ENCODE assay signal across 18 cellular contexts in the genomic region with DNA sequence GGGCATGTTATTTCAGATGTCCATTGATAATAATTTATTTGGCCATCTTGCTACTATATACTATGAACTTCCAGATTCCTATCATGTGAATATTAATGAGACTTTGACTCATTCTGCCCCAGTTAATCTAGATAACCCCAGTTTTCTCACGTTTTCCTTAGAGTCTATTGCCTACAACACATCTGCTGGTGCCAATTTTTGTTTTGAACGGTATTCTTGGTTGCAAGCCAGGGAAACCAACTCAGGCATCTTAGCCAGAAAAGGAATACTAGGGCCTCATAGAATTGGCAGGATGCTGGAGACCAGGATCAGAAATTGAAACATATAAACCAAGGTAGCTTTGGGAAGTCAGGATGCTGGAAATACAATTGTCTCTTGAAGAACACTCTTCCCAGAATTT. TPM values are rescaled to one million over a fixed set of nuclear protein-coding genes. Genes with fewer than 3 reads are reported as not detected.
A peak's percentile ranks its signal among the peaks of the same experiment; 100 is the strongest.
DNase-seq lines count a peak whose midpoint lies in the region; ATAC-seq and TF ChIP-seq lines count a peak whose summit lies in the region.
"Had no signal": no experiment of that assay in that cellular context is flagged by ENCODE, and none has a peak within 500 bp of the region (broad histone marks: within the 10 kb centered on the region; RNA-seq: fewer than 3 reads in every experiment).

No MANE protein-coding gene starts in this region.

- POLR2A ChIA-PET in activated CD8-positive, alpha-beta T cell treated with anti-CD3 and anti-CD28 coated beads for 36 hours (lab: Charles Lee), result no interaction called here
- POLR2A ChIA-PET in activated CD4-positive, alpha-beta T cell treated with anti-CD3 and anti-CD28 coated beads, Interleukin-2, amount 10 ng/mL, durations not matched to agents 7 days and 5 days (lab: Charles Lee), result no interaction called here

- intact Hi-C loops in activated CD8-positive, alpha-beta T cell treated with anti-CD3 and anti-CD28 coated beads for 36 hours (cut with micrococcal nuclease), result no loop called here

- TF ChIP-seq CTCF in retinal pigment epithelial cell (conservative IDR thresholded peaks at IDR 0.05; ENCODE audit: low read depth, low read length), result no peak
- no peak for TF ChIP-seq CTCF in activated CD8-positive, alpha-beta T cell treated with anti-CD3 and anti-CD28 coated beads for 36 hours (IDR thresholded peaks at IDR 0.05)

- H3K9me3 Mint-ChIP-seq in activated CD8-positive, alpha-beta T cell treated with anti-CD3 and anti-CD28 coated beads for 36 hours, result peaks cover 18% of the 10 kb centered on the region
- H3K9me3 Mint-ChIP-seq in activated CD4-positive, alpha-beta T cell treated with anti-CD3 and anti-CD28 coated beads, Interleukin-2, amount 10 ng/mL, durations not matched to agents 7 days and 5 days, result peaks cover 18% of the 10 kb centered on the region

- CTCF ChIA-PET in activated CD8-positive, alpha-beta T cell treated with anti-CD3 and anti-CD28 coated beads for 36 hours (lab: Charles Lee), result no interaction called here
- CTCF ChIA-PET in activated CD4-positive, alpha-beta T cell treated with anti-CD3 and anti-CD28 coated beads, Interleukin-2, amount 10 ng/mL, durations not matched to agents 7 days and 5 days (lab: Charles Lee), result no interaction called here

- no peak overlapping the region for H3K4me3 Mint-ChIP-seq in activated CD8-positive, alpha-beta T cell treated with anti-CD3 and anti-CD28 coated beads for 36 hours
- H3K4me3 Mint-ChIP-seq in activated CD4-positive, alpha-beta T cell treated with anti-CD3 and anti-CD28 coated beads, Interleukin-2, amount 10 ng/mL, durations not matched to agents 7 days and 5 days, result no peak overlapping the region
- H3K4me3 Mint-ChIP-seq: CD4-positive, alpha-beta T cell; H9; IgD-negative memory B cell had no signal

- no peak for ATAC-seq in activated CD8-positive, alpha-beta T cell treated with anti-CD3 and anti-CD28 coated beads for 36 hours
- no peak for ATAC-seq in HG02852 (IDR thresholded peaks at IDR 0.05; ENCODE audit: unreplicated experiment)
- ATAC-seq: HepG2 had no signal

- H3K27ac Mint-ChIP-seq in activated CD8-positive, alpha-beta T cell treated with anti-CD3 and anti-CD28 coated beads for 36 hours, result no peak overlapping the region
- no peak overlapping the region for H3K27ac Mint-ChIP-seq in activated CD4-positive, alpha-beta T cell treated with anti-CD3 and anti-CD28 coated beads, Interleukin-2, amount 10 ng/mL, durations not matched to agents 7 days and 5 days
- H3K27ac Mint-ChIP-seq: CD4-positive, alpha-beta T cell; H9; IgD-negative memory B cell had no signal

- no peak overlapping the region for H3K4me3 ChIP-seq in retinal pigment epithelial cell (ENCODE audit: low read length)

- H3K36me3 Mint-ChIP-seq in activated CD8-positive, alpha-beta T cell treated with anti-CD3 and anti-CD28 coated beads for 36 hours (ENCODE audit: low read depth), result no peaks in the 10 kb centered on the region
- H3K36me3 Mint-ChIP-seq in activated CD4-positive, alpha-beta T cell treated with anti-CD3 and anti-CD28 coated beads, Interleukin-2, amount 10 ng/mL, durations not matched to agents 7 days and 5 days (ENCODE audit: low read depth), result no peaks in the 10 kb centered on the region
- H3K36me3 Mint-ChIP-seq: IgD-negative memory B cell had no signal

- H3K27me3 Mint-ChIP-seq in activated CD8-positive, alpha-beta T cell treated with anti-CD3 and anti-CD28 coated beads for 36 hours, result peaks cover 4% of the 10 kb centered on the region
- no peaks in the 10 kb centered on the region for H3K27me3 Mint-ChIP-seq in activated CD4-positive, alpha-beta T cell treated with anti-CD3 and anti-CD28 coated beads, Interleukin-2, amount 10 ng/mL, durations not matched to agents 7 days and 5 days
- H3K27me3 Mint-ChIP-seq: IgD-negative memory B cell had no signal

- DNase-seq in GM04503 (ENCODE audit: low read depth), result peak; percentile 16
- DNase-seq in NCI-H446 treated with DMSO at 0.1 percent for 48 hours (lab: John Stamatoyannopoulos, UW), result peak; percentile 13
- DNase-seq in retinal pigment epithelial cell (ENCODE audit: low read depth), result peak; percentile 26
- DNase-seq in activated CD8-positive, alpha-beta T cell treated with anti-CD3 and anti-CD28 coated beads for 36 hours, result no peak
- no peak for DNase-seq in RPMI8226
- no peak for DNase-seq in activated CD4-positive, alpha-beta T cell treated with anti-CD3 and anti-CD28 coated beads, Interleukin-2, amount 10 ng/mL, durations not matched to agents 7 days and 5 days
- DNase-seq: ACHN; AML-193; CD4-positive, alpha-beta T cell; DMS153; DMS79; H9; KBM-7 had no signal

- no peaks in the 10 kb centered on the region for H3K4me1 Mint-ChIP-seq in activated CD8-positive, alpha-beta T cell treated with anti-CD3 and anti-CD28 coated beads for 36 hours (ENCODE audit: low read depth)
- H3K4me1 Mint-ChIP-seq in activated CD4-positive, alpha-beta T cell treated with anti-CD3 and anti-CD28 coated beads, Interleukin-2, amount 10 ng/mL, durations not matched to agents 7 days and 5 days, result no peaks in the 10 kb centered on the region

RNA-seq across cellular contexts. Expression of gene NPR3, which starts 28.0 kb away (rescaled TPM):
- under 1 TPM; 0.05 to 0.16 TPM for total RNA-seq in activated CD8-positive, alpha-beta T cell treated with anti-CD3 and anti-CD28 coated beads for 36 hours
- total RNA-seq in activated CD4-positive, alpha-beta T cell treated with anti-CD3 and anti-CD28 coated beads, Interleukin-2, amount 10 ng/mL, durations not matched to agents 7 days and 5 days, result not detected
- total RNA-seq: CD4-positive, alpha-beta T cell; G401; H1; H9; HepG2 had no signal

Comparison
In these comparisons a context has a peak if more than half of its experiments do, and no peak if none do; other contexts are left out.
1. DNase-seq: peak in GM04503 (single experiment), NCI-H446 treated with DMSO at 0.1 percent for 48 hours (single experiment) and retinal pigment epithelial cell (single experiment); none in activated CD8-positive, alpha-beta T cell treated with anti-CD3 and anti-CD28 coated beads for 36 hours (single experiment), RPMI8226 (single experiment) and activated CD4-positive, alpha-beta T cell treated with anti-CD3 and anti-CD28 coated beads, Interleukin-2, amount 10 ng/mL, durations not matched to agents 7 days and 5 days (single experiment).